Comparison of ENCODE assay signal across 1 cellular context in genomic region chr16:30922420-30922959, GRCh38.
A peak's percentile ranks its signal among the peaks of the same experiment; 100 is the strongest.
TF ChIP-seq lines count a peak whose summit lies in the region.

No MANE protein-coding gene starts in this region.

TF ChIP-seq in H1, 55 proteins besides CTCF, POLR2A, EP300 and RAD21:
- peak; percentile 87 for TF ChIP-seq CHD2 (IDR thresholded peaks at IDR 0.05; ENCODE audit: low read length)
- 0 out of 2 replicates have a peak, but pooled peaks have one; percentile 19 for TF ChIP-seq TAF1 (IDR thresholded peaks at IDR 0.05; ENCODE audit: low read depth, low read length)
- no peak for TF ChIP-seq ASH2L (IDR thresholded peaks at IDR 0.05; ENCODE audit: low read length)
- TF ChIP-seq GABPA (IDR thresholded peaks at IDR 0.05; ENCODE audit: borderline replicate concordance, insufficient read depth, low read length), result peak; percentile 92
- peak; percentile 98 for TF ChIP-seq YY1 (IDR thresholded peaks at IDR 0.05; ENCODE audit: low read depth, low read length)
- no peak for TF ChIP-seq MAX (IDR thresholded peaks at IDR 0.05)
- TF ChIP-seq, protein P1, sequence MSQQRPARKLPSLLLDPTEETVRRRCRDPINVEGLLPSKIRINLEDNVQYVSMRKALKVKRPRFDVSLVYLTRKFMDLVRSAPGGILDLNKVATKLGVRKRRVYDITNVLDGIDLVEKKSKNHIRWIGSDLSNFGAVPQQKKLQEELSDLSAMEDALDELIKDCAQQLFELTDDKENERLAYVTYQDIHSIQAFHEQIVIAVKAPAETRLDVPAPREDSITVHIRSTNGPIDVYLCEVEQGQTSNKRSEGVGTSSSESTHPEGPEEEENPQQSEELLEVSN (IDR thresholded peaks at IDR 0.05), result no peak
- peak; percentile 41; the same call in 1 of the 2 replicates for TF ChIP-seq RBBP5 (IDR thresholded peaks at IDR 0.05; ENCODE audit: borderline replicate concordance, low read depth, low read length)
- TF ChIP-seq, protein P2, sequence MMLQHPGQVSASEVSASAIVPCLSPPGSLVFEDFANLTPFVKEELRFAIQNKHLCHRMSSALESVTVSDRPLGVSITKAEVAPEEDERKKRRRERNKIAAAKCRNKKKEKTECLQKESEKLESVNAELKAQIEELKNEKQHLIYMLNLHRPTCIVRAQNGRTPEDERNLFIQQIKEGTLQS (IDR thresholded peaks at IDR 0.05; ENCODE audit: insufficient read depth, low read depth, low read length), result peak; percentile 73; the same call in 1 of the 2 replicates
- peak; percentile 47; the same call in 1 of the 2 replicates for TF ChIP-seq SP1 (IDR thresholded peaks at IDR 0.05; ENCODE audit: low read depth, low read length)
- no peak for TF ChIP-seq TAF7 (optimal IDR thresholded peaks at IDR 0.05; ENCODE audit: borderline replicate concordance, low read depth, low read length)
- TF ChIP-seq SIX5 (IDR thresholded peaks at IDR 0.05; ENCODE audit: low read depth, low read length), result peak; percentile 97
- no peak for TF ChIP-seq HDAC2 (IDR thresholded peaks at IDR 0.05; ENCODE audit: borderline replicate concordance in 1 of 2, low read depth in 2 of 2, low read length in 2 of 2)
- no peak for TF ChIP-seq TCF12 (IDR thresholded peaks at IDR 0.05; ENCODE audit: low read depth, low read length)
- TF ChIP-seq CREB1 (IDR thresholded peaks at IDR 0.05), result peak; percentile 96
- no peak for TF ChIP-seq GTF2F1 (IDR thresholded peaks at IDR 0.05; ENCODE audit: borderline replicate concordance, low read depth, low read length)
- TF ChIP-seq BRCA1 (IDR thresholded peaks at IDR 0.05; ENCODE audit: low read depth, low read length), result no peak
- TF ChIP-seq SUZ12 (IDR thresholded peaks at IDR 0.05; ENCODE audit: low read length), result no peak
- TF ChIP-seq CHD1 (IDR thresholded peaks at IDR 0.05; ENCODE audit: low read depth, low read length), result no peak
- peak in 1 of 2 experiments; percentile 1; a peak in 1 of 4 replicates for TF ChIP-seq SIN3A (conservative IDR thresholded peaks at IDR 0.05 in 1 of 2, IDR thresholded peaks at IDR 0.05 in 1 of 2; ENCODE audit: low read depth in 1 of 2, low read length in 2 of 2)
- TF ChIP-seq NRF1 (IDR thresholded peaks at IDR 0.05; ENCODE audit: low read depth, low read length), result no peak
- TF ChIP-seq SRF (IDR thresholded peaks at IDR 0.05; ENCODE audit: low read depth, low read length), result peak; percentile 66
- TF ChIP-seq SAP30 (IDR thresholded peaks at IDR 0.05; ENCODE audit: insufficient read depth, insufficient replicate concordance, low read length), result no peak
- TF ChIP-seq RNF2 (IDR thresholded peaks at IDR 0.05; ENCODE audit: borderline replicate concordance, low read depth, low read length, missing control alignments, poor library complexity, severe bottlenecking), result no peak
